ENCODE assay signal across 1 cellular context in genomic region chr1:244735854-244736561, GRCh38.
TF ChIP-seq lines count a peak whose summit lies in the region.

No MANE protein-coding gene starts in this region.

TF ChIP-seq in endothelial cell of umbilical vein, 7 proteins besides CTCF, POLR2A, EP300 and RAD21 (continued from another document):
- TF ChIP-seq EZH2 (IDR thresholded peaks at IDR 0.05; ENCODE audit: borderline replicate concordance, low read depth, low read length, severe bottlenecking): no peak
